ENCODE assay signal across 8 cellular contexts in the genomic region with DNA sequence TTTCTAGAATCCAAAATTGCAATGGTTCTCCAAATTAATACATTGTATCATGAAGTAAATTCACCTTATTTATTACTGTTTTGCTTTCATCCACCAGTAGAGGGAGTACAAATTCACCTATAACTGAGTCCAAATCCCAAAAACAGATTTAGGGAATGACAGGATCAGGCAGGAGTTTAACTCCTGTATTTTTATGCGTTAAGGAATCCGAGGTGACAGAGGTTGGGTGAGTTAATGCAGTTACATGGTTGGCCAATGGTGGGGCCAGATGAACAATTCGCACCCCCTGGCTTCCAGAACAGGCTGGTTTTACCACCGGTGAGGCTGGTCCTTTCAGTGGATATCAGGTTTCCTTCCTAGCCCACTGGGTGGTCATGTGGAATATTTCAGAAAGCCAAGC.
DNase-seq lines count a peak whose midpoint lies in the region; ATAC-seq, FAIRE-seq and TF ChIP-seq lines count a peak whose summit lies in the region.

No MANE protein-coding gene starts in this region.

- H3K4me3 ChIP-seq in SJCRH30 (no peak overlapping the region), tibial artery (no peak overlapping the region)

- H3K4me3 Mint-ChIP-seq in activated T-helper 1 cell treated with anti-CD3 and anti-CD28 coated beads, Interleukin-12 subunit alpha, Interleukin-12 subunit beta, Interleukin-2, Interleukin-4 antibody, amounts not matched to agents 30 ng/mL and 10 ng/mL and 1 ng/mL, durations not matched to agents 14 hours and 24 hours and 36 hours: no peak overlapping the region

- no peak overlapping the region for H3K27ac ChIP-seq in SJCRH30
- no peak overlapping the region for H3K27ac ChIP-seq in tibial artery

- no peak for ATAC-seq in HG03159 (IDR thresholded peaks at IDR 0.05; ENCODE audit: unreplicated experiment)
- ATAC-seq in HG03520 (IDR thresholded peaks at IDR 0.05; ENCODE audit: unreplicated experiment): no peak

- H3K36me3 ChIP-seq in SJCRH30 (no peaks in the 10 kb centered on the region), tibial artery (no peaks in the 10 kb centered on the region)

- H3K9me3 ChIP-seq in SJCRH30 (replicated peaks): no peaks in the 10 kb centered on the region
- no peaks in the 10 kb centered on the region for H3K9me3 ChIP-seq in tibial artery

- no peaks in the 10 kb centered on the region for H3K27me3 Mint-ChIP-seq in activated T-helper 1 cell treated with anti-CD3 and anti-CD28 coated beads, Interleukin-12 subunit alpha, Interleukin-12 subunit beta, Interleukin-2, Interleukin-4 antibody, amounts not matched to agents 30 ng/mL and 10 ng/mL and 1 ng/mL, durations not matched to agents 14 hours and 24 hours and 36 hours (ENCODE audit: insufficient read depth)

- TF ChIP-seq CTCF in tibial artery (IDR thresholded peaks at IDR 0.05): peak; percentile 58 to 63

- H3K27me3 ChIP-seq in SJCRH30 (no peaks in the 10 kb centered on the region), tibial artery (peaks cover 0 to 3% of the 10 kb centered on the region in 2 donors)

- DNase-seq in SHP77 (lab: John Stamatoyannopoulos, UW) (peak; percentile 4 to 16), SHP77 treated with DMSO at 0.1 percent for 48 hours (lab: John Stamatoyannopoulos, UW) (no peak), SJCRH30 (peak; percentile 44 to 63), frontal cortex (ENCODE audit: low spot score in 2 of 2) (peak in 1 of 2 donors; percentile 40), tibial artery (no peak)
- no peak for DNase-seq in activated T-helper 1 cell treated with anti-CD3 and anti-CD28 coated beads, Interleukin-12 subunit alpha, Interleukin-12 subunit beta, Interleukin-2, Interleukin-4 antibody, amounts not matched to agents 30 ng/mL and 10 ng/mL and 1 ng/mL, durations not matched to agents 14 hours and 24 hours and 36 hours (ENCODE audit: low spot score)

- peak; percentile 75 for FAIRE-seq in frontal cortex (lab: Jason Lieb, UNC)

- peaks cover 3% of the 10 kb centered on the region; the same call in 1 of the 2 replicates for H3K4me1 ChIP-seq in SJCRH30
- H3K4me1 ChIP-seq in tibial artery: no peaks in the 10 kb centered on the region

- no peaks in the 10 kb centered on the region for H3K9me3 Mint-ChIP-seq in activated T-helper 1 cell treated with anti-CD3 and anti-CD28 coated beads, Interleukin-12 subunit alpha, Interleukin-12 subunit beta, Interleukin-2, Interleukin-4 antibody, amounts not matched to agents 30 ng/mL and 10 ng/mL and 1 ng/mL, durations not matched to agents 14 hours and 24 hours and 36 hours

- H3K4me1 Mint-ChIP-seq in activated T-helper 1 cell treated with anti-CD3 and anti-CD28 coated beads, Interleukin-12 subunit alpha, Interleukin-12 subunit beta, Interleukin-2, Interleukin-4 antibody, amounts not matched to agents 30 ng/mL and 10 ng/mL and 1 ng/mL, durations not matched to agents 14 hours and 24 hours and 36 hours (ENCODE audit: low read depth): no peaks in the 10 kb centered on the region

- intact Hi-C loops in tibial artery (cut with DNase I; ENCODE audit: low total_unique reads): loop anchor here (5.0 kb wide), 1 partner anchor 114 kb away; no protein-coding TSS in a partner anchor
- intact Hi-C loops in activated T-helper 1 cell treated with anti-CD3 and anti-CD28 coated beads, Interleukin-12 subunit alpha, Interleukin-12 subunit beta, Interleukin-2, Interleukin-4 antibody, amounts not matched to agents 30 ng/mL and 10 ng/mL and 1 ng/mL, durations not matched to agents 14 hours and 24 hours and 36 hours (cut with micrococcal nuclease): no loop called here

- H3K36me3 Mint-ChIP-seq in activated T-helper 1 cell treated with anti-CD3 and anti-CD28 coated beads, Interleukin-12 subunit alpha, Interleukin-12 subunit beta, Interleukin-2, Interleukin-4 antibody, amounts not matched to agents 30 ng/mL and 10 ng/mL and 1 ng/mL, durations not matched to agents 14 hours and 24 hours and 36 hours (ENCODE audit: low read depth): no peaks in the 10 kb centered on the region

- no peak overlapping the region for H3K27ac Mint-ChIP-seq in activated T-helper 1 cell treated with anti-CD3 and anti-CD28 coated beads, Interleukin-12 subunit alpha, Interleukin-12 subunit beta, Interleukin-2, Interleukin-4 antibody, amounts not matched to agents 30 ng/mL and 10 ng/mL and 1 ng/mL, durations not matched to agents 14 hours and 24 hours and 36 hours

Comparison
In these comparisons a context has a peak if more than half of its experiments do, and no peak if none do; other contexts are left out.
1. DNase-seq: peak in SHP77 (2 of 2) and SJCRH30 (2 of 2); none in SHP77 treated with DMSO at 0.1 percent for 48 hours (single experiment), tibial artery (0 of 2) and activated T-helper 1 cell treated with anti-CD3 and anti-CD28 coated beads, Interleukin-12 subunit alpha, Interleukin-12 subunit beta, Interleukin-2, Interleukin-4 antibody, amounts not matched to agents 30 ng/mL and 10 ng/mL and 1 ng/mL, durations not matched to agents 14 hours and 24 hours and 36 hours (single experiment).